1 cellular context compared by ENCODE assay signal in the genomic region with DNA sequence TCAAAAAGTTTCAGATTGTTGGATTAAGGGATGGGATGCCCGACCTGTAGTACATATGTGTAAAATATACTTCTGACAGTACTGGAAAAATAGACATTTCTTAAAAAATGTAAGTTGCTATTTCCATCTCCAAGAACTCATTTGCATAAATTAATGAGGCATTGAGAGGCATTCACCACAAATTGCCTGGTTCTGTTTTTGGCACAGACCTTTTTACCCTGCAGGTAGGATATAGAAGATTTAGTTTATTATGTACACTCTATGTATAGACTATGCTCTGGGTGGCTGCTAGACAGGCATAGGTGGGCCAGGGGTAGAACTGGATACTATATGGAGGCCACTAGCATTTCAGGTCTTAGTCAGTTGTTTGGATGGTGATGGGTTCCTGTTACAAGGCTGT.
TF ChIP-seq lines count a peak whose summit lies in the region.

No MANE protein-coding gene starts in this region.

TF ChIP-seq in K562, 482 proteins besides CTCF, POLR2A, EP300 and RAD21:
- TF ChIP-seq NCOA4 (IDR thresholded peaks at IDR 0.05; ENCODE audit: partially characterized antibody) (no peak), POLR2AphosphoS5 (IDR thresholded peaks at IDR 0.05; ENCODE audit: control insufficient read depth, insufficient read depth, low read depth, low read length) (peak; percentile 12; the same call in 1 of the 2 replicates)
